In the genomic region with DNA sequence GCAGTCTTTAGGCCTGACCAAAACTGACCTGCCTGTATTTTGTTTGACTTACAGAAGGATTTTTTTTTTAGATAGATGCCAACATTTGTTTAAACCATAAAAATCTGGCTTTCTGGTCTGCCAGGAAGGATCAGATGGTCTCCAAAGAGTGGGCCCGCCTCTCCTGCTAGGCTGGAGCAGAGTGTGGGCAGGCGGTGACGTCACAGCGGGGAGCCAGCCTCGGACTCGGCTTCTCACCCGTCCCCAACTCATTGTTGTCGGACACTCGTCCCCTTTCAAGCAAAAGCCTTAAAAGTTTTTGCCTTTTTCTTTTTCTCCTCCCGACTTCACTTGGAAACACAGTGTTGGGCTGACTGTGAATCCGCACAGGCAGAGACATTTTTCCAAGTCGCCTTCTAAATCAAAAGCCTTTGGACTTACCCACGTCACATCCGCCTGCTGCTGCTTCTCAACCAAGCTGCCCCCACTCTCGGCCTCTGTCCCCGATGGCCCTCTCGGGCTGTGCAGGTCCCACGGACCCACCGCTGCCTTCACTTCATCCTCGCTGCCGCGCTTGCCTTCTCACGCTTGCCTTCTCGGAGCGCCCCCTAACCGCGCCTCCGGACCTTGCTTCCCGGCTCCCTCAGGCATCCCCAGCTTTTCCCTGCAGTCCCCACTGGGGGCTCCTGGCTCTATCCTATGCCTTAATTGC, we compare ENCODE assay signal across 9 cellular contexts. TPM values are rescaled to one million over a fixed set of nuclear protein-coding genes. Genes with fewer than 3 reads are reported as not detected.
A peak's percentile ranks its signal among the peaks of the same experiment; 100 is the strongest.
DNase-seq lines count a peak whose midpoint lies in the region; ATAC-seq and TF ChIP-seq lines count a peak whose summit lies in the region.
"Had no signal": no experiment of that assay in that cellular context is flagged by ENCODE, and none has a peak within 500 bp of the region (broad histone marks: within the 10 kb centered on the region; RNA-seq: fewer than 3 reads in every experiment).

No MANE protein-coding gene starts in this region.

- H3K27ac ChIP-seq in ascending aorta (peak overlapping the region in 1 of 2 donors; percentile 2), iPS-18a (ENCODE audit: low read length) (no peak overlapping the region), skeletal muscle tissue (ENCODE audit: low read depth, low read length) (no peak overlapping the region)

- peaks cover 0 to 4% of the 10 kb centered on the region in 2 donors for H3K4me1 ChIP-seq in ascending aorta
- H3K4me1 ChIP-seq in iPS-18a (ENCODE audit: control insufficient read depth, low read depth, low read length) = peaks cover 13% of the 10 kb centered on the region
- H3K4me1 ChIP-seq in skeletal muscle tissue (ENCODE audit: control insufficient read depth in 3 of 3, insufficient read depth in 3 of 3, low read length in 3 of 3) = peaks cover 2 to 7% (median 5%) of the 10 kb centered on the region in 3 donors
- no peaks in the 10 kb centered on the region for H3K4me1 ChIP-seq in HAP-1

- intact Hi-C loops in ascending aorta (cut with DNase I) = no loop called here

- H3K9ac ChIP-seq in iPS-18a (ENCODE audit: low read length) (no peak overlapping the region), skeletal muscle tissue (ENCODE audit: low read depth in 1 of 3, low read length in 3 of 3) (peak overlapping the region in 2 of 3 donors; percentile 8 to 13)

- H3K36me3 ChIP-seq in ascending aorta (no peaks in the 10 kb centered on the region), iPS-18a (ENCODE audit: control insufficient read depth, low read depth, low read length) (no peaks in the 10 kb centered on the region), skeletal muscle tissue (ENCODE audit: control insufficient read depth in 3 of 3, insufficient read depth in 3 of 3, low read length in 3 of 3) (no peaks in the 10 kb centered on the region), HAP-1 (replicated peaks) (no peaks in the 10 kb centered on the region)

- no peak for ATAC-seq in GM21423 (IDR thresholded peaks at IDR 0.05; ENCODE audit: unreplicated experiment)

- H3K4me3 ChIP-seq in ascending aorta = peak overlapping the region; percentile 40
- H3K4me3 ChIP-seq in iPS-18a (ENCODE audit: low read length) = peak overlapping the region; percentile 35
- H3K4me3 ChIP-seq in skeletal muscle tissue (ENCODE audit: low read length in 3 of 3) = peak overlapping the region; percentile 41 to 44 (median 43)
- no peak overlapping the region for H3K4me3 ChIP-seq in HAP-1

- H3K9me3 ChIP-seq in ascending aorta = peaks cover 14 to 15% of the 10 kb centered on the region in 2 donors
- peaks cover 10% of the 10 kb centered on the region for H3K9me3 ChIP-seq in iPS-18a (ENCODE audit: control insufficient read depth, low read depth, low read length)
- H3K9me3 ChIP-seq in skeletal muscle tissue (ENCODE audit: control insufficient read depth in 3 of 3, low read length in 3 of 3) = peaks cover 4 to 23% (median 10%) of the 10 kb centered on the region in 3 donors
- H3K9me3 ChIP-seq in HAP-1 = peaks cover 7% of the 10 kb centered on the region; the same call in 1 of the 2 replicates

- DNase-seq in GM13977 (ENCODE audit: low spot score) (peak; percentile 26), ascending aorta (ENCODE audit: low spot score in 2 of 2) (no peak), NCI-H2171 (lab: John Stamatoyannopoulos, UW) (no peak), HAP-1 (ENCODE audit: low spot score in 2 of 2) (no peak), SKM-1 treated with dmso at 0.1 percent for 144 hours (lab: John Stamatoyannopoulos, UW; ENCODE audit: unreplicated experiment) (no peak)
- DNase-seq: activated CD4-positive, alpha-beta T cell treated with anti-CD3 and anti-CD28 coated beads for 48 hours had no signal

- TF ChIP-seq CTCF in GM13977 (IDR thresholded peaks at IDR 0.05; ENCODE audit: extremely low read depth, insufficient read depth, missing control alignments) (no peak), ascending aorta (IDR thresholded peaks at IDR 0.05) (no peak)

- H3K27me3 ChIP-seq in ascending aorta (no peaks in the 10 kb centered on the region), iPS-18a (ENCODE audit: control insufficient read depth, insufficient read depth, low read length) (no peaks in the 10 kb centered on the region), skeletal muscle tissue (ENCODE audit: control insufficient read depth in 3 of 3, insufficient read depth in 3 of 3, low read length in 3 of 3) (peaks cover 0 to 4% (median 2%) of the 10 kb centered on the region in 3 donors), HAP-1 (ENCODE audit: low read depth) (no peaks in the 10 kb centered on the region)

- in situ Hi-C loops in GM13977 (cut with MboI; ENCODE audit: low pct_unique_long_range_greater_than_20kb, low sequenced_read_pairs, unreplicated experiment) = no loop called here
- in situ Hi-C loops in HAP-1 (cut with MboI; ENCODE audit: low sequenced_read_pairs) = no loop called here

RNA-seq across cellular contexts. Expression of a gene that starts 4.1 kb away (rescaled TPM):
- 3.7 TPM for total RNA-seq in ascending aorta
- total RNA-seq in skeletal muscle tissue = 10.4 TPM

RNA-seq across cellular contexts. Expression of a gene that starts 21.1 kb away (rescaled TPM):
- total RNA-seq in ascending aorta (not detected), skeletal muscle tissue (not detected)

RNA-seq across cellular contexts. Expression of a gene that starts 43.1 kb away (rescaled TPM):
- total RNA-seq in ascending aorta (181 TPM), skeletal muscle tissue (50.6 TPM)

RNA-seq across cellular contexts. Expression of a gene that starts 52.3 kb away (rescaled TPM):
- total RNA-seq in ascending aorta (1.5 TPM), skeletal muscle tissue (15.1 TPM)
